In genomic region chr10:114172241-114172640, GRCh38 we compare ENCODE assay signal across 1 cellular context.
TF ChIP-seq lines count a peak whose summit lies in the region.

No MANE protein-coding gene starts in this region.

TF ChIP-seq in A549, 52 proteins besides CTCF, POLR2A, EP300 and RAD21 (continued from another document):
- TF ChIP-seq, protein P1, sequence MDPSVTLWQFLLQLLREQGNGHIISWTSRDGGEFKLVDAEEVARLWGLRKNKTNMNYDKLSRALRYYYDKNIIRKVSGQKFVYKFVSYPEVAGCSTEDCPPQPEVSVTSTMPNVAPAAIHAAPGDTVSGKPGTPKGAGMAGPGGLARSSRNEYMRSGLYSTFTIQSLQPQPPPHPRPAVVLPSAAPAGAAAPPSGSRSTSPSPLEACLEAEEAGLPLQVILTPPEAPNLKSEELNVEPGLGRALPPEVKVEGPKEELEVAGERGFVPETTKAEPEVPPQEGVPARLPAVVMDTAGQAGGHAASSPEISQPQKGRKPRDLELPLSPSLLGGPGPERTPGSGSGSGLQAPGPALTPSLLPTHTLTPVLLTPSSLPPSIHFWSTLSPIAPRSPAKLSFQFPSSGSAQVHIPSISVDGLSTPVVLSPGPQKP (IDR thresholded peaks at IDR 0.05; ENCODE audit: low read depth, low read length): no peak
- TF ChIP-seq CEBPB (IDR thresholded peaks at IDR 0.05): no peak
- no peak for TF ChIP-seq HOXA7 (CRISPR knock-in tag; IDR thresholded peaks at IDR 0.05)
- no peak for TF ChIP-seq CHD2 (IDR thresholded peaks at IDR 0.05; ENCODE audit: low read length, partially characterized antibody)
